ENCODE assay signal across 11 cellular contexts in the genomic region with DNA sequence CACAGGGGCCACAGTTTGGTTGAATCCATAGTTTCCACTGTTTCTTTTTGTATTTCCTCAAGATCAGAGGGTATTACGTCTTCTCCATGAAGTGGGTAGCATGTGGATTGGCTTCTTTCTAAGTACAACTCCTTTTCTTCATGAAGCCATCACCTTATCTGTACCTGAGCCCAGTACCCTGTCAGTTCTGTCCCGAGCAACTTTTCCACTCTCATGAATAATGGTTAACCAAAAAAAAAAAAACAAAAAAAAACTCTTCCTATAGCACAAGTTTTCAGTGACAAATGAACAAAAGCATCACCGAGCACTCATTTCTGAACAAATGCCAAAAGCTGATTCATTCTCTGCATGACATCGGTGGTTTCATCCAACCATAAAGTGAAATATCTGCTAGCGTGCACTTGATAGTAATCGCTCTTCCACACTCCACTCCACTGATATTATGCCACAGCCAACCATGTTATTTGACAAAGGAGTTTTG. TPM values are rescaled to one million over a fixed set of nuclear protein-coding genes. Genes with fewer than 3 reads are reported as not detected.
DNase-seq lines count a peak whose midpoint lies in the region; ATAC-seq, FAIRE-seq and TF ChIP-seq lines count a peak whose summit lies in the region.
"Had no signal": no experiment of that assay in that cellular context is flagged by ENCODE, and none has a peak within 500 bp of the region (broad histone marks: within the 10 kb centered on the region; RNA-seq: fewer than 3 reads in every experiment).

No MANE protein-coding gene starts in this region.

- H3K36me3 ChIP-seq in fibroblast of lung (ENCODE audit: control insufficient read depth, insufficient read depth, low read length): no peaks in the 10 kb centered on the region

- H3K9me3 ChIP-seq in fibroblast of lung (ENCODE audit: control insufficient read depth, insufficient read depth, low read depth, low read length): no peaks in the 10 kb centered on the region

- no peak overlapping the region for H2AFZ ChIP-seq in fibroblast of lung (ENCODE audit: low read length)

- ATAC-seq in stimulated activated naive CD8-positive, alpha-beta T cell treated with anti-CD3 and anti-CD28 coated beads, Interleukin-15, amount 100 ng/mL, for 72 hours: peak; percentile 68
- ATAC-seq in stimulated activated naive CD8-positive, alpha-beta T cell treated with anti-CD3 and anti-CD28 coated beads, Interleukin-15, Interleukin-2, amounts not matched to agents 100 U/mL and 50 U/mL, for 24 hours: no peak

- H3K27me3 Mint-ChIP-seq in stimulated activated naive CD8-positive, alpha-beta T cell treated with anti-CD3 and anti-CD28 coated beads, Interleukin-15, amount 100 ng/mL, for 72 hours: peaks cover 23% of the 10 kb centered on the region

- H3K4me1 Mint-ChIP-seq in stimulated activated naive CD8-positive, alpha-beta T cell treated with anti-CD3 and anti-CD28 coated beads, Interleukin-15, amount 100 ng/mL, for 72 hours: no peaks in the 10 kb centered on the region

- no peaks in the 10 kb centered on the region for H3K79me2 ChIP-seq in fibroblast of lung (ENCODE audit: control insufficient read depth, insufficient read depth, low read length)

- H3K27me3 ChIP-seq in fibroblast of lung (ENCODE audit: control insufficient read depth, insufficient read depth, low read length): peaks cover 5% of the 10 kb centered on the region

- FAIRE-seq in RCC 7860 (lab: Jason Lieb, UNC) (peak; percentile 98), urothelium cell line (lab: Jason Lieb, UNC) (no peak), frontal cortex (lab: Jason Lieb, UNC) (no peak)

- H3K27ac ChIP-seq in fibroblast of lung (ENCODE audit: insufficient read depth, low read length): no peak overlapping the region

- H3K4me3 Mint-ChIP-seq in stimulated activated naive CD8-positive, alpha-beta T cell treated with anti-CD3 and anti-CD28 coated beads, Interleukin-15, amount 100 ng/mL, for 72 hours: no peak overlapping the region
- H3K4me3 Mint-ChIP-seq: CD4-positive, alpha-beta T cell; type B pancreatic cell had no signal

- no peak overlapping the region for H3K4me2 ChIP-seq in fibroblast of lung (ENCODE audit: extremely low read depth, insufficient read depth, low read length)

- H3K9me3 Mint-ChIP-seq in stimulated activated naive CD8-positive, alpha-beta T cell treated with anti-CD3 and anti-CD28 coated beads, Interleukin-15, amount 100 ng/mL, for 72 hours: peaks cover 0 to 5% of the 10 kb centered on the region in 2 donors
- H3K9me3 Mint-ChIP-seq: type B pancreatic cell had no signal

- H3K27ac Mint-ChIP-seq in stimulated activated naive CD8-positive, alpha-beta T cell treated with anti-CD3 and anti-CD28 coated beads, Interleukin-15, amount 100 ng/mL, for 72 hours: no peak overlapping the region
- H3K27ac Mint-ChIP-seq: CD4-positive, alpha-beta T cell; type B pancreatic cell had no signal

- no peak overlapping the region for H3K9ac ChIP-seq in fibroblast of lung (ENCODE audit: insufficient read depth, low read length)

- no peak for TF ChIP-seq CTCF in fibroblast of lung (conservative IDR thresholded peaks at IDR 0.05 in 1 of 2, IDR thresholded peaks at IDR 0.05 in 1 of 2; ENCODE audit: low read depth in 1 of 2, low read length in 2 of 2)

- H3K4me1 ChIP-seq in fibroblast of lung (ENCODE audit: control insufficient read depth, extremely low read depth, insufficient read depth, low read length): no peaks in the 10 kb centered on the region

- no peaks in the 10 kb centered on the region for H4K20me1 ChIP-seq in fibroblast of lung (ENCODE audit: control insufficient read depth, extremely low read depth, insufficient read depth, low read length)

- DNase-seq in stimulated activated naive CD8-positive, alpha-beta T cell treated with anti-CD3 and anti-CD28 coated beads, Interleukin-15, amount 100 ng/mL, for 72 hours: no peak
- DNase-seq in stimulated activated naive CD8-positive, alpha-beta T cell treated with anti-CD3 and anti-CD28 coated beads, Interleukin-15, Interleukin-2, amounts not matched to agents 100 U/mL and 50 U/mL, for 24 hours: no peak
- DNase-seq in RCC 7860 (ENCODE audit: low spot score) (peak; percentile 90), fibroblast of lung (ENCODE audit: low read depth in 2 of 2) (peak; percentile 76 to 88), urothelium cell line (ENCODE audit: low spot score) (peak; percentile 58), SHP77 (lab: John Stamatoyannopoulos, UW) (no peak), GDM1 (lab: John Stamatoyannopoulos, UW) (no peak), frontal cortex (ENCODE audit: low spot score in 2 of 2) (no peak)
- DNase-seq: activated gamma-delta T cell treated with Interleukin-2 at 50 U/mL for 16 hours; CD4-positive, alpha-beta T cell had no signal

- H3K4me3 ChIP-seq in fibroblast of lung (replicated peaks in 1 of 4; ENCODE audit: control extremely low read depth in 1 of 4, insufficient read depth in 1 of 4, low read depth in 3 of 4, low read length in 4 of 4): no peak overlapping the region

RNA-seq across cellular contexts. Expression of a gene that starts 6.8 kb away (rescaled TPM):
- total RNA-seq in fibroblast of lung (0.51 and 1.5 TPM in 2 replicates), frontal cortex (42.4 TPM)
- polyA plus RNA-seq in fibroblast of lung: 0.99 and 2.5 TPM in 2 replicates
- polyA plus RNA-seq in fibroblast of lung (2012): 0.46 and 2.3 TPM in 2 replicates
- polyA minus RNA-seq in fibroblast of lung (ENCODE audit: low replicate concordance): 1.6 and 11.0 TPM in 2 replicates

RNA-seq across cellular contexts. Expression of a gene that starts 53.0 kb away (rescaled TPM):
- total RNA-seq in fibroblast of lung (3.9 and 5.1 TPM in 2 replicates), frontal cortex (4.5 TPM)
- polyA plus RNA-seq in fibroblast of lung: 1.5 and 2.4 TPM in 2 replicates
- 1.5 and 1.8 TPM in 2 replicates for polyA plus RNA-seq in fibroblast of lung (2012)
- not detected in 2 replicates for polyA minus RNA-seq in fibroblast of lung (ENCODE audit: low replicate concordance)

Comparison
In these comparisons a context has a peak if more than half of its experiments do, and no peak if none do; other contexts are left out.
1. DNase-seq: peak in RCC 7860 (single experiment), fibroblast of lung (2 of 2) and urothelium cell line (single experiment); none in stimulated activated naive CD8-positive, alpha-beta T cell treated with anti-CD3 and anti-CD28 coated beads, Interleukin-15, amount 100 ng/mL, for 72 hours (0 of 2), stimulated activated naive CD8-positive, alpha-beta T cell treated with anti-CD3 and anti-CD28 coated beads, Interleukin-15, Interleukin-2, amounts not matched to agents 100 U/mL and 50 U/mL, for 24 hours (single experiment), SHP77 (0 of 2), GDM1 (single experiment) and frontal cortex (0 of 2).
2. RNA of a gene that starts 6.8 kb away (total RNA-seq): 42.4 TPM in frontal cortex (single experiment); 0.51 to 1.5 TPM in fibroblast of lung; every median in the first group is over 10 times any median in the second.